ENCODE assay signal across 8 cellular contexts in the genomic region with DNA sequence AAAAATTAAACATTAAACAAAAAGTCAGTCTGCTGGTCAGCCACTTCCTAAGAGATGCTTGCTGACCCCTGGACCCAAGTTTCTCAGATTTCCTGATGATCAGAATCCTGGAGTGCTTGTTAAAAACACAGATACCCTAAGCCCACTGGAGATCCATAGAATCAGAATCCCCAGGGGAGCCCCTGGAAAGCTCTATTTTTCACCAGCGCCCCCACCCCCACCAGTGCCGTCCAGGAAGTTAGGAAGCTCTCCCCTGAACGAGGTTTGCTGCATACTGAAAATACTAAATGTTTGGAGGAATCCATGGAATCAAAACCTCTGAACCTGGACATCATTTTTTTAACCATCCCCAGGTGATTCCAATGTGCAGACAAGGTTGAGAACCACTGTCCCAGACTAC.
"Had no signal": no experiment of that assay in that cellular context is flagged by ENCODE, and none has a peak within 500 bp of the region (broad histone marks: within the 10 kb centered on the region; RNA-seq: fewer than 3 reads in every experiment).

No MANE protein-coding gene starts in this region.

- DNase-seq: GM23248, GOT3, H7, H9, HCEC 1CT, HFFc6 had no signal

- H3K9me3 Mint-ChIP-seq: GM23338, H9, HFFc6 had no signal

- H3K27ac Mint-ChIP-seq: GM23338, H9, HFFc6 had no signal

- H3K4me1 ChIP-seq: HAP-1 had no signal

- H3K9ac ChIP-seq: GM23248 had no signal

- H3K4me2 ChIP-seq: GM23338 had no signal

- H3K4me3 ChIP-seq: GM23248, GM23338, HAP-1 had no signal

- H3K4me1 Mint-ChIP-seq: GM23338, H9 had no signal

- H3K4me3 Mint-ChIP-seq: GM23338, H9, HFFc6 had no signal

- H3K36me3 ChIP-seq: HAP-1 had no signal

- H3K27ac ChIP-seq: GM23248 had no signal

- H3K9me3 ChIP-seq: HAP-1 had no signal

- H2AFZ ChIP-seq: GM23248, GM23338 had no signal
